In the genomic region with DNA sequence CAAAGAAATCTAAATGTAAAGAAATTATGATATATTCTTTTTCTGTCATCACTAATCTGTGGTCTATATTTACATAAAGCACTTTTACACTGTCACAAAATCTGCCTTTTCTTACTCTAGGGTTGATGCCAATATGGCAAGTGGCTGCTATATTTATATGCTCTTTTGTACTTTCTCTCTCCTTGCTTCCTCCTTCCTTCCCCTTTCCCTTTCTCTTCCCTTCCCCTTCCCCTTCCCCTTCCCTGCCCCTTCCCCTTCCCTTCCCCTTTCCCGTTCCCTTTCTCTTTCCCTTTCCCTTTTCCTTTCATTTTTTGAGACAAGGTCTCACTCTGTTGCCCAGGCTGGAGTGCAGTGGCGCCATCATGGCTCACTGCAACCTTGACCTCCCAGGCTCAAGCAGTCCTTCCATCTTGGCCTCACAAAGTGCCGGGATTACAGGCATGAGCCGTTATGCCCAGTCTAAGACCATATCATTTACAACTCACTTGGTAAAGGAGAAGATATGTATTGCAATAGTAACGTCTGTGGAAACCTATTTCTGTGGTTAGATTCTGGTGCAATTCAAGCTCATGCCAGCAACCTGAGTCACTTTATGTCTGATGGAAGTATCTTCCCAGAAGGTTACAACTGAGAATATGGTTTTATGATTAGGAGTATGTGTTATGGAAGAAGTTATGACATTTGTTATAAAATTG, we compare ENCODE assay signal across 9 cellular contexts. TPM values are rescaled to one million over a fixed set of nuclear protein-coding genes. Genes with fewer than 3 reads are reported as not detected.
DNase-seq lines count a peak whose midpoint lies in the region; ATAC-seq, FAIRE-seq and TF ChIP-seq lines count a peak whose summit lies in the region.
"Had no signal": no experiment of that assay in that cellular context is flagged by ENCODE, and none has a peak within 500 bp of the region (broad histone marks: within the 10 kb centered on the region; RNA-seq: fewer than 3 reads in every experiment).

No MANE protein-coding gene starts in this region.

- H3K4me1 ChIP-seq in keratinocyte (ENCODE audit: control insufficient read depth, extremely low read depth, insufficient read depth, low read length), result peaks cover 10% of the 10 kb centered on the region

- no peak for TF ChIP-seq CTCF in keratinocyte (optimal IDR thresholded peaks at IDR 0.05 in 1 of 3, IDR thresholded peaks at IDR 0.05 in 1 of 3, conservative IDR thresholded peaks at IDR 0.05 in 1 of 3; ENCODE audit: extremely low read depth in 1 of 3, insufficient read depth in 2 of 3, low read length in 3 of 3)

- no peak overlapping the region for H3K4me3 ChIP-seq in keratinocyte (ENCODE audit: control insufficient read depth in 2 of 3, extremely low read depth in 1 of 3, insufficient read depth in 2 of 3, low read depth in 1 of 3, low read length in 3 of 3)

- no peaks in the 10 kb centered on the region for H3K36me3 ChIP-seq in keratinocyte (ENCODE audit: control insufficient read depth in 2 of 2, extremely low read depth in 1 of 2, insufficient read depth in 2 of 2, low read length in 2 of 2)

- H3K27ac ChIP-seq in keratinocyte (ENCODE audit: control insufficient read depth, insufficient read depth, low read length), result no peak overlapping the region

- dilution Hi-C loops in keratinocyte (cut with MboI; ENCODE audit: extremely low pct_ligation_motif_present, low sequenced_read_pairs), result no loop called here

- no peak overlapping the region for H3K9ac ChIP-seq in keratinocyte (ENCODE audit: control insufficient read depth, extremely low read depth, insufficient read depth, low read length)

- no peaks in the 10 kb centered on the region for H3K27me3 ChIP-seq in keratinocyte (ENCODE audit: control insufficient read depth, extremely low read depth, insufficient read depth, low read length)

- H2AFZ ChIP-seq in keratinocyte (ENCODE audit: control insufficient read depth, low read length), result peak overlapping the region; percentile 56

- peak overlapping the region; percentile 54 for H3K4me2 ChIP-seq in keratinocyte (ENCODE audit: control insufficient read depth, extremely low read depth, insufficient read depth, low read depth, low read length)

- no peaks in the 10 kb centered on the region for H4K20me1 ChIP-seq in keratinocyte (ENCODE audit: control insufficient read depth, extremely low read depth, insufficient read depth, low read length)

- no peaks in the 10 kb centered on the region for H3K79me2 ChIP-seq in keratinocyte (ENCODE audit: control insufficient read depth, insufficient read depth, low read length)

- ATAC-seq in HG03354 (IDR thresholded peaks at IDR 0.05; ENCODE audit: poor library complexity, severe bottlenecking, unreplicated experiment), result no peak
- ATAC-seq in GM21723 (IDR thresholded peaks at IDR 0.05; ENCODE audit: unreplicated experiment), result no peak
- ATAC-seq in HG02970 (IDR thresholded peaks at IDR 0.05; ENCODE audit: low FRiP score, unreplicated experiment), result no peak

- DNase-seq in AG08396 (ENCODE audit: low spot score), result peak; percentile 54
- DNase-seq in HTR-8/SVneo (ENCODE audit: insufficient read length, low spot score), result peak; percentile 60
- peak; percentile 47 for DNase-seq in SW480 (ENCODE audit: low spot score)
- DNase-seq in keratinocyte (ENCODE audit: low read depth, low spot score), result peak; percentile 36
- DNase-seq in NCI-H510A treated with DMSO at 0.1 percent for 48 hours (lab: John Stamatoyannopoulos, UW), result no peak
- DNase-seq: NCI-H1930 had no signal

- H3K9me1 ChIP-seq in keratinocyte (ENCODE audit: control insufficient read depth, extremely low read depth, insufficient read depth, low read length), result no peaks in the 10 kb centered on the region

- no peaks in the 10 kb centered on the region for H3K9me3 ChIP-seq in keratinocyte (ENCODE audit: control insufficient read depth, low read depth, low read length)

- FAIRE-seq in HTR-8/SVneo (lab: Jason Lieb, UNC), result no peak
- peak; percentile 88 for FAIRE-seq in keratinocyte (lab: Jason Lieb, UNC)

RNA-seq across cellular contexts. Expression of gene PLAC8, which starts 13.9 kb away (rescaled TPM):
- 0.61 to 1.5 TPM (median 1.3 TPM) in 3 replicates for polyA plus RNA-seq in keratinocyte
- not detected for polyA plus RNA-seq in keratinocyte (2011; ENCODE audit: low read depth)
- polyA plus RNA-seq in keratinocyte (2011; cell fraction: cytosol; rRNA removed), result 0.61 and 0.98 TPM in 2 replicates
- polyA plus RNA-seq in keratinocyte (2011; cell fraction: nucleus; rRNA removed), result 0.66 and 0.81 TPM in 2 replicates
- polyA plus RNA-seq in keratinocyte (2012; ENCODE audit: low replicate concordance), result 0.48 and 0.91 TPM in 2 replicates
- polyA minus RNA-seq in keratinocyte, result 0.53 to 1.0 TPM in 2 of 3 replicates, not detected in the other
- 1.3 TPM for polyA minus RNA-seq in keratinocyte (2011; cell fraction: cytosol; rRNA and poly(A)+ RNA removed)
- 0.21 TPM in 1 of 2 replicates, not detected in the other for polyA minus RNA-seq in keratinocyte (2011; cell fraction: nucleus; rRNA and poly(A)+ RNA removed)
